In the genomic region with DNA sequence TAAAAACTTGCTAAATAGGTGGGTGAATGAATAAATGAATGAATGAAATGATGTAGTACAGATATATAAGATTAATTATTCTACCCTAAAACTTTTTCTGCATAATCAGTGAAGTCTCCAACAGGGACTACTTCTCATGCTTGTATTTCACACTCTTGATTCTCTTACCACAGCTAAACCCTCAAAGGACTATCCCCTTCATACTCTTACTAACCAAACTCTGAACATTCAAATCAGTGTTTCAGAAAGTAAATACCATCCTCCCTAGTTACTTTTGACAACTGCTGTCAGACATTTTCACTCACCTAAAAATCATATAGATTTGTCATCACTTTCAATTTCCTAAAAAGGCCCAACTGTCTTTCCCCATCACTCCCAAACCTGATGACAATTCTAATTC, we compare ENCODE assay signal across 22 cellular contexts.
DNase-seq lines count a peak whose midpoint lies in the region; ATAC-seq and TF ChIP-seq lines count a peak whose summit lies in the region.
"Had no signal": no experiment of that assay in that cellular context is flagged by ENCODE, and none has a peak within 500 bp of the region (broad histone marks: within the 10 kb centered on the region; RNA-seq: fewer than 3 reads in every experiment).

No MANE protein-coding gene starts in this region.

- TF ChIP-seq POLR2A in uterus (IDR thresholded peaks at IDR 0.05) = no peak

- H3K36me3 ChIP-seq in Loucy (ENCODE audit: insufficient read depth, low read length) (no peaks in the 10 kb centered on the region), uterus (no peaks in the 10 kb centered on the region)
- H3K36me3 ChIP-seq: heart right ventricle, right lobe of liver, stomach had no signal

- H2AFZ ChIP-seq in Loucy (ENCODE audit: low read length) = peak overlapping the region; percentile 58; the same call in 1 of the 2 replicates

- no peak overlapping the region for H3K4me3 ChIP-seq in Loucy (ENCODE audit: low read length, poor library complexity, severe bottlenecking)
- no peak overlapping the region for H3K4me3 ChIP-seq in uterus
- H3K4me3 ChIP-seq: heart right ventricle, right lobe of liver, stomach had no signal

- TF ChIP-seq CTCF in Loucy (conservative IDR thresholded peaks at IDR 0.05; ENCODE audit: low read length) (no peak), uterus (IDR thresholded peaks at IDR 0.05) (no peak)

- no peak overlapping the region for H3K9ac ChIP-seq in Loucy (ENCODE audit: low read depth, low read length, poor library complexity, severe bottlenecking)

- ATAC-seq in GM19023 (IDR thresholded peaks at IDR 0.05; ENCODE audit: unreplicated experiment) = peak; percentile 70
- ATAC-seq in GM21717 (IDR thresholded peaks at IDR 0.05; ENCODE audit: unreplicated experiment) = peak; percentile 66
- ATAC-seq in HG03025 (IDR thresholded peaks at IDR 0.05; ENCODE audit: low FRiP score, unreplicated experiment) = peak; percentile 72
- ATAC-seq: activated CD8-positive, alpha-beta T cell treated with anti-CD3 and anti-CD28 coated beads for 36 hours; activated T-cell treated with anti-CD3 and anti-CD28 coated beads, Interleukin-2, amount 50 U/mL, for 4 hours; heart right ventricle; right lobe of liver; WTC11 had no signal

- no peak overlapping the region for H3K27ac ChIP-seq in uterus
- H3K27ac ChIP-seq: heart right ventricle, right lobe of liver, stomach had no signal

- H3K4me2 ChIP-seq in Loucy (ENCODE audit: low read depth, low read length, poor library complexity, severe bottlenecking) = no peak overlapping the region

- intact Hi-C loops in uterus (cut with DNase I; ENCODE audit: low total_unique reads) = no loop called here

- no peaks in the 10 kb centered on the region for H3K79me2 ChIP-seq in Loucy (ENCODE audit: insufficient read depth, low read length)

- no peaks in the 10 kb centered on the region for H3F3A ChIP-seq in Loucy (ENCODE audit: low read depth)

- no peaks in the 10 kb centered on the region for H3K4me1 ChIP-seq in Loucy (ENCODE audit: insufficient read depth, low read length, poor library complexity, severe bottlenecking)
- H3K4me1 ChIP-seq in uterus = no peaks in the 10 kb centered on the region
- H3K4me1 ChIP-seq: heart right ventricle, right lobe of liver, stomach had no signal

- H3K9me2 ChIP-seq in Loucy (replicated peaks; ENCODE audit: low read depth, low read length) = no peaks in the 10 kb centered on the region

- no peak for DNase-seq in 8988T
- DNase-seq in activated naive CD4-positive, alpha-beta T cell treated with Interleukin-2 at 50 U/mL for 16 hours = no peak
- DNase-seq in germinal center (ENCODE audit: low spot score) = no peak
- no peak for DNase-seq in uterus
- DNase-seq: activated CD8-positive, alpha-beta T cell treated with anti-CD3 and anti-CD28 coated beads for 36 hours; activated T-cell treated with anti-CD3 and anti-CD28 coated beads, Interleukin-2, amount 50 U/mL, for 4 hours; DMS79; H9; heart right ventricle; immature natural killer cell; NCI-H1105 treated with DMSO at 0.1 percent for 48 hours; NCI-H2107; NCI-H526; occipital lobe; OCI-M1; right lobe of liver; stomach had no signal

- H4K20me1 ChIP-seq in Loucy (ENCODE audit: insufficient read depth, low read length, poor library complexity, severe bottlenecking) = no peaks in the 10 kb centered on the region

- H3K9me3 ChIP-seq in Loucy (ENCODE audit: insufficient read depth, low read depth, low read length) (peaks cover 5% of the 10 kb centered on the region; the same call in 1 of the 2 replicates), uterus (no peaks in the 10 kb centered on the region)
- H3K9me3 ChIP-seq: heart right ventricle, right lobe of liver, stomach had no signal

- H3K27me3 ChIP-seq in Loucy (ENCODE audit: insufficient read depth, low read length, poor library complexity, severe bottlenecking) (no peaks in the 10 kb centered on the region), uterus (no peaks in the 10 kb centered on the region)
- H3K27me3 ChIP-seq: heart right ventricle, right lobe of liver, stomach had no signal
